24 cellular contexts compared by ENCODE assay signal in genomic region chr6:143414769-143415168, GRCh38.
"Had no signal": no experiment of that assay in that cellular context is flagged by ENCODE, and none has a peak within 500 bp of the region (broad histone marks: within the 10 kb centered on the region; RNA-seq: fewer than 3 reads in every experiment).

No MANE protein-coding gene starts in this region.

- ATAC-seq: effector memory CD8-positive, alpha-beta T cell; esophagus mucosa; foreskin keratinocyte; gastrocnemius medialis; gastroesophageal sphincter; heart left ventricle; heart right ventricle had no signal

- H3K4me3 Mint-ChIP-seq: dendritic cell treated with granulocyte-macrophage colony-stimulating factor and Interleukin-4, amounts not matched to agents 40 ng/mL and 50 ng/mL, for 4 days; effector memory CD8-positive, alpha-beta T cell had no signal

- H3K27ac Mint-ChIP-seq: dendritic cell treated with granulocyte-macrophage colony-stimulating factor and Interleukin-4, amounts not matched to agents 40 ng/mL and 50 ng/mL, for 4 days; effector memory CD8-positive, alpha-beta T cell had no signal

- H3K4me1 ChIP-seq: colonic mucosa, esophagus muscularis mucosa, gastrocnemius medialis, gastroesophageal sphincter, heart left ventricle, heart right ventricle had no signal

- H3K27me3 Mint-ChIP-seq: dendritic cell treated with granulocyte-macrophage colony-stimulating factor and Interleukin-4, amounts not matched to agents 40 ng/mL and 50 ng/mL, for 4 days; effector memory CD8-positive, alpha-beta T cell had no signal

- H3K27me3 ChIP-seq: colonic mucosa, dorsolateral prefrontal cortex, esophagus muscularis mucosa, esophagus squamous epithelium, foreskin keratinocyte, gastrocnemius medialis, gastroesophageal sphincter, heart left ventricle, heart right ventricle had no signal

- H3K36me3 ChIP-seq: colonic mucosa, esophagus muscularis mucosa, esophagus squamous epithelium, gastrocnemius medialis, gastroesophageal sphincter, heart left ventricle, heart right ventricle had no signal

- H3K27ac ChIP-seq: colonic mucosa, coronary artery, dorsolateral prefrontal cortex, epithelial cell of prostate, esophagus muscularis mucosa, esophagus squamous epithelium, foreskin keratinocyte, gastrocnemius medialis, gastroesophageal sphincter, heart left ventricle, heart right ventricle had no signal

- H3K9me3 ChIP-seq: colonic mucosa, esophagus muscularis mucosa, esophagus squamous epithelium, gastrocnemius medialis, gastroesophageal sphincter, heart left ventricle, heart right ventricle had no signal

- DNase-seq: colonic mucosa; cortex of kidney; dermis blood vessel endothelial cell; dorsolateral prefrontal cortex; effector CD4-positive, alpha-beta T cell; effector CD8-positive, alpha-beta T cell; effector memory CD4-positive, alpha-beta T cell; effector memory CD8-positive, alpha-beta T cell; erythroblast; esophagus squamous epithelium; foreskin fibroblast; foreskin keratinocyte; foreskin melanocyte; gastrocnemius medialis; glutamatergic neuron; head of caudate nucleus; heart left ventricle; heart right ventricle had no signal

- H3K4me3 ChIP-seq: colonic mucosa, coronary artery, dorsolateral prefrontal cortex, esophagus muscularis mucosa, esophagus squamous epithelium, gastrocnemius medialis, gastroesophageal sphincter, heart left ventricle, heart right ventricle had no signal

- H3K9me3 Mint-ChIP-seq: dendritic cell treated with granulocyte-macrophage colony-stimulating factor and Interleukin-4, amounts not matched to agents 40 ng/mL and 50 ng/mL, for 4 days; effector memory CD8-positive, alpha-beta T cell had no signal
